In the genomic region with DNA sequence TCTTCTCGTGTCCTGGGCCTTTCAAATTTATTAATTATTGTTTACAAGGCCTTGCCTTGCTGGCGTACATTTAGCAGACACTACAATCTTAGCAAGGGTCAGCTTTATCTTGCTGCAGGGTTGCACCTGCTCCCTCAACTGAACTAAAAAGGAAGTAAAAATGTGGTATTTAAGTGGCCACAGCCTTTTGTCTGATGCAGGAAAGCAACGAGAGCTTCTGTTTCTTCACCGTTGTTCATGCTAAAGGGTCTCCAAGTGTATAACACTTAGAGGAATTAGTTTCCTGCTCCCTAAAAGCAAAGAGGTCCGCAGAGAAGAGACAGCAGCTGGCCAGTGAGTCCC, we compare ENCODE assay signal across 9 cellular contexts.
DNase-seq lines count a peak whose midpoint lies in the region; ATAC-seq and TF ChIP-seq lines count a peak whose summit lies in the region.
"Had no signal": no experiment of that assay in that cellular context is flagged by ENCODE, and none has a peak within 500 bp of the region (broad histone marks: within the 10 kb centered on the region; RNA-seq: fewer than 3 reads in every experiment).

No MANE protein-coding gene starts in this region.

- ATAC-seq in GM19452 (IDR thresholded peaks at IDR 0.05; ENCODE audit: unreplicated experiment), result peak; percentile 62
- ATAC-seq in HG03175 (IDR thresholded peaks at IDR 0.05; ENCODE audit: unreplicated experiment), result peak; percentile 65

- H3K4me1 ChIP-seq in suprapubic skin, result no peaks in the 10 kb centered on the region

- peak; percentile 43 for DNase-seq in GDM1 (lab: John Stamatoyannopoulos, UW)
- DNase-seq in RPMI8226, result peak; percentile 59
- DNase-seq in suprapubic skin (ENCODE audit: low spot score in 2 of 2), result no peak
- DNase-seq in stimulated activated CD4-positive, alpha-beta T cell treated with anti-CD3 and anti-CD28 coated beads, Interleukin-2, amount 100 ng/mL, for 24 hours, result no peak
- no peak for DNase-seq in lower leg skin (ENCODE audit: low spot score in 2 of 2)
- DNase-seq in NCI-H1694 treated with DMSO at 0.1 percent for 48 hours (lab: John Stamatoyannopoulos, UW), result no peak
- DNase-seq: erythroblast had no signal

- H3K36me3 ChIP-seq in suprapubic skin, result no peaks in the 10 kb centered on the region

- intact Hi-C loops in lower leg skin (cut with DNase I; ENCODE audit: low total_unique reads), result no loop called here

- no peak for TF ChIP-seq CTCF in suprapubic skin (IDR thresholded peaks at IDR 0.05)
- no peak for TF ChIP-seq CTCF in lower leg skin (IDR thresholded peaks at IDR 0.05)

- 82% methylated on average over 5 of the region's 5 CpGs for WGBS in suprapubic skin
- whole genome bisulfite sequencing in lower leg skin, 2 donors, result 74 to 79% methylated on average over 5 of the region's 5 CpGs

- TF ChIP-seq POLR2A in suprapubic skin (IDR thresholded peaks at IDR 0.05) (no peak), lower leg skin (IDR thresholded peaks at IDR 0.05) (no peak)

- no peak overlapping the region for H3K27ac ChIP-seq in suprapubic skin

- H3K9me3 ChIP-seq in suprapubic skin, result no peaks in the 10 kb centered on the region

- TF ChIP-seq EP300 in suprapubic skin (IDR thresholded peaks at IDR 0.05), result no peak

- no peaks in the 10 kb centered on the region for H3K27me3 ChIP-seq in suprapubic skin

- H3K4me3 ChIP-seq in suprapubic skin (no peak overlapping the region), lower leg skin (ENCODE audit: low read depth, poor library complexity, severe bottlenecking) (no peak overlapping the region)

Comparison
In these comparisons a context has a peak if more than half of its experiments do, and no peak if none do; other contexts are left out.
1. DNase-seq: peak in GDM1 (single experiment) and RPMI8226 (single experiment); none in suprapubic skin (0 of 2), stimulated activated CD4-positive, alpha-beta T cell treated with anti-CD3 and anti-CD28 coated beads, Interleukin-2, amount 100 ng/mL, for 24 hours (0 of 2), lower leg skin (0 of 2) and NCI-H1694 treated with DMSO at 0.1 percent for 48 hours (single experiment).